In the genomic region with DNA sequence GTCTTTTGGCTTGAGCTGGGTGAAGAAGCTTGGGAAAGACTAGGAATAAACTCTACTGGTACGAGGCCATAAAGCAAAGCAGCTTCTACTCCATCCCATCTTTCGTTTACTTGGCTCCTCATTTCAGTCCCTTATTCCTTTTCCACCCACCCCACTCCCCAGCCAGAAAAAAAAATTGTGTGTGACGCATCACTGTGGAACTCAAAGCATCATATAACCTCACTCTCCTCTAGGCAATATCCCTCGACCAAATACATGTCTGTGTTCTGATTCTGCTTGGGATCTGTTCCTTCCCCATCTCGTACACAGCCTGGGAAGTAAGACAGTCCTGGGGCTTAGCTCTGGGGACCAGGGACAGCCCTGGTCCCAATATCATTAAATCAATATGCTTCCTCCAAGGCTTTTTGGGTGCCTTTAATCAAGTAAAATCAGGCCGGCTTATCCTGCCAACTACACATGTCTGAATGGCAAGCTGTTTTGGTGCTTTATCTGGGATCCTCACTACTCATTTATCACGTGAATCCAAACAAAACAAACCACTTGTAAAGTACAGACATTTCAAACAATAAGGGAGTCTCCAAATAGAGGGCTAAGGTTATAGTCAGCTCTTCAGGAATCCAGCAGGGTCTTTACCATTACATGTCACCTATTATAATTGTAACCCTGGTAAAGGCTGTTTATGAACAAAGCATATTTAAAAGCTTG, we compare ENCODE assay signal across 1 cellular context.
TF ChIP-seq lines count a peak whose summit lies in the region.

No MANE protein-coding gene starts in this region.

TF ChIP-seq in WTC11, 78 proteins besides CTCF, POLR2A, EP300 and RAD21 (continued from another document):
- TF ChIP-seq ESRRA (CRISPR knock-in tag; IDR thresholded peaks at IDR 0.05; ENCODE audit: borderline replicate concordance) = no peak
- TF ChIP-seq, protein P1, sequence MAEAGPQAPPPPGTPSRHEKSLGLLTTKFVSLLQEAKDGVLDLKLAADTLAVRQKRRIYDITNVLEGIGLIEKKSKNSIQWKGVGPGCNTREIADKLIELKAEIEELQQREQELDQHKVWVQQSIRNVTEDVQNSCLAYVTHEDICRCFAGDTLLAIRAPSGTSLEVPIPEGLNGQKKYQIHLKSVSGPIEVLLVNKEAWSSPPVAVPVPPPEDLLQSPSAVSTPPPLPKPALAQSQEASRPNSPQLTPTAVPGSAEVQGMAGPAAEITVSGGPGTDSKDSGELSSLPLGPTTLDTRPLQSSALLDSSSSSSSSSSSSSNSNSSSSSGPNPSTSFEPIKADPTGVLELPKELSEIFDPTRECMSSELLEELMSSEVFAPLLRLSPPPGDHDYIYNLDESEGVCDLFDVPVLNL (CRISPR knock-in tag; IDR thresholded peaks at IDR 0.05; ENCODE audit: borderline replicate concordance, low read depth) = no peak
- no peak for TF ChIP-seq NFE2L1 (CRISPR knock-in tag; IDR thresholded peaks at IDR 0.05)
- no peak for TF ChIP-seq ETV6 (CRISPR knock-in tag; IDR thresholded peaks at IDR 0.05)
- TF ChIP-seq, protein P2, sequence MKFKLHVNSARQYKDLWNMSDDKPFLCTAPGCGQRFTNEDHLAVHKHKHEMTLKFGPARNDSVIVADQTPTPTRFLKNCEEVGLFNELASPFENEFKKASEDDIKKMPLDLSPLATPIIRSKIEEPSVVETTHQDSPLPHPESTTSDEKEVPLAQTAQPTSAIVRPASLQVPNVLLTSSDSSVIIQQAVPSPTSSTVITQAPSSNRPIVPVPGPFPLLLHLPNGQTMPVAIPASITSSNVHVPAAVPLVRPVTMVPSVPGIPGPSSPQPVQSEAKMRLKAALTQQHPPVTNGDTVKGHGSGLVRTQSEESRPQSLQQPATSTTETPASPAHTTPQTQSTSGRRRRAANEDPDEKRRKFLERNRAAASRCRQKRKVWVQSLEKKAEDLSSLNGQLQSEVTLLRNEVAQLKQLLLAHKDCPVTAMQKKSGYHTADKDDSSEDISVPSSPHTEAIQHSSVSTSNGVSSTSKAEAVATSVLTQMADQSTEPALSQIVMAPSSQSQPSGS (CRISPR knock-in tag; IDR thresholded peaks at IDR 0.05; ENCODE audit: borderline replicate concordance, low read depth) = no peak
- no peak for TF ChIP-seq TEAD4 (CRISPR knock-in tag; IDR thresholded peaks at IDR 0.05)
- TF ChIP-seq, protein P3, sequence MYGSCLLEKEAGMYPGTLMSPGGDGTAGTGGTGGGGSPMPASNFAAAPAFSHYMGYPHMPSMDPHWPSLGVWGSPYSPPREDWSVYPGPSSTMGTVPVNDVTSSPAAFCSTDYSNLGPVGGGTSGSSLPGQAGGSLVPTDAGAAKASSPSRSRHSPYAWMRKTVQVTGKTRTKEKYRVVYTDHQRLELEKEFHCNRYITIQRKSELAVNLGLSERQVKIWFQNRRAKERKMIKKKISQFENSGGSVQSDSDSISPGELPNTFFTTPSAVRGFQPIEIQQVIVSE (CRISPR knock-in tag; IDR thresholded peaks at IDR 0.05; ENCODE audit: borderline replicate concordance) = no peak
- TF ChIP-seq, protein P4, sequence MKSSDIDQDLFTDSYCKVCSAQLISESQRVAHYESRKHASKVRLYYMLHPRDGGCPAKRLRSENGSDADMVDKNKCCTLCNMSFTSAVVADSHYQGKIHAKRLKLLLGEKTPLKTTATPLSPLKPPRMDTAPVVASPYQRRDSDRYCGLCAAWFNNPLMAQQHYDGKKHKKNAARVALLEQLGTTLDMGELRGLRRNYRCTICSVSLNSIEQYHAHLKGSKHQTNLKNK (CRISPR knock-in tag; IDR thresholded peaks at IDR 0.05) = no peak
- TF ChIP-seq, protein P5, sequence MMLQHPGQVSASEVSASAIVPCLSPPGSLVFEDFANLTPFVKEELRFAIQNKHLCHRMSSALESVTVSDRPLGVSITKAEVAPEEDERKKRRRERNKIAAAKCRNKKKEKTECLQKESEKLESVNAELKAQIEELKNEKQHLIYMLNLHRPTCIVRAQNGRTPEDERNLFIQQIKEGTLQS (CRISPR knock-in tag; conservative IDR thresholded peaks at IDR 0.05) = no peak
- TF ChIP-seq SOX15 (CRISPR knock-in tag; IDR thresholded peaks at IDR 0.05) = no peak
